Comparison of ENCODE assay signal across 8 cellular contexts in genomic region chr14:70231756-70232544, GRCh38. TPM values are rescaled to one million over a fixed set of nuclear protein-coding genes. Genes with fewer than 3 reads are reported as not detected.
DNase-seq lines count a peak whose midpoint lies in the region; ATAC-seq, FAIRE-seq and TF ChIP-seq lines count a peak whose summit lies in the region.
"Not testable (repeated sequence)": the region's sequence is repeated elsewhere in the genome, so short reads cannot be mapped to it uniquely, and the experiment has no call there.
"Had no signal": no experiment of that assay in that cellular context is flagged by ENCODE, and none has a peak within 500 bp of the region (broad histone marks: within the 10 kb centered on the region; RNA-seq: fewer than 3 reads in every experiment).

No MANE protein-coding gene starts in this region.

- RAD21 ChIA-PET in GM12878 (lab: Charles Lee; ENCODE audit: unreplicated experiment): not testable (repeated sequence)

- not testable (repeated sequence) for H4K20me1 ChIP-seq in Karpas-422 (ENCODE audit: insufficient read depth, low read depth, low read length); GM12878 (ENCODE audit: control insufficient read depth, insufficient read depth)

- H3K27me3 Mint-ChIP-seq in memory B cell: not testable (repeated sequence)

- WGBS in GM12878 (ENCODE audit: insufficient coverage, insufficient replicate concordance, low lambda C conversion rate, missing lambda C conversion rate): 49% methylated on average over 14 of the region's 14 CpGs

- not testable (repeated sequence) for DNase-seq in GM12891 (ENCODE audit: insufficient read length, low spot score); GM12878 (ENCODE audit: low read depth, low spot score)
- DNase-seq in Karpas-422 (peak; percentile 45), NOMO-1 treated with DMSO at 0.1 percent for 48 hours (lab: John Stamatoyannopoulos, UW; ENCODE audit: unreplicated experiment) (peak; percentile 37), memory B cell (ENCODE audit: low spot score in 2 of 2) (peak in 1 of 2 donors; percentile 18)

- H3K27ac ChIP-seq in Karpas-422 (ENCODE audit: low read length); GM12878 (ENCODE audit: control insufficient read depth, insufficient read depth): not testable (repeated sequence)

- POLR2A ChIA-PET in GM12878 (lab: Charles Lee): not testable (repeated sequence)

- H3K4me3 Mint-ChIP-seq in memory B cell: not testable (repeated sequence)

- in situ Hi-C loops in GM12878 (cut with MboI): not testable (repeated sequence)

- peak overlapping the region; percentile 63 for H3K27ac Mint-ChIP-seq in memory B cell

- ATAC-seq in GM18868 (IDR thresholded peaks at IDR 0.05; ENCODE audit: unreplicated experiment) (peak; percentile 87), HG03060 (IDR thresholded peaks at IDR 0.05; ENCODE audit: low read depth, unreplicated experiment) (peak; percentile 49), GM12878 (peak; percentile 51), memory B cell (ENCODE audit: low read depth) (peak; percentile 95)

- SMC1A ChIA-PET in GM12878 (lab: Charles Lee; ENCODE audit: uncharacterized antibody, unreplicated experiment): not testable (repeated sequence)

- H3K9ac ChIP-seq in Karpas-422 (ENCODE audit: low read length); GM12878 (ENCODE audit: control insufficient read depth, insufficient read depth, low read length): not testable (repeated sequence)

- H3K79me2 ChIP-seq in Karpas-422 (ENCODE audit: low read length); GM12878 (ENCODE audit: control insufficient read depth, insufficient read depth, low read length): not testable (repeated sequence)

- H3K4me1 Mint-ChIP-seq in memory B cell: not testable (repeated sequence)

- intact Hi-C loops in GM12878 (cut with micrococcal nuclease; ENCODE audit: unreplicated experiment): not testable (repeated sequence)

- not testable (repeated sequence) for TF ChIP-seq POLR2A in GM12891 (IDR thresholded peaks at IDR 0.05; ENCODE audit: low read depth, low read length); GM12878 (IDR thresholded peaks at IDR 0.05; ENCODE audit: low read depth, low read length)

- BruUV-seq in GM12878 (replicated peaks; lab: Mats Ljungman, UMichigan): not testable (repeated sequence)

- FAIRE-seq in GM12891 (lab: Jason Lieb, UNC): peak; percentile 57
- peak; percentile 61 for FAIRE-seq in GM12878 (lab: Jason Lieb, UNC)

- H3K9me2 ChIP-seq in Karpas-422 (replicated peaks; ENCODE audit: insufficient read depth, low read length): not testable (repeated sequence)

- H3K4me3 ChIP-seq in Karpas-422 (ENCODE audit: low read length); GM12878: not testable (repeated sequence)

- not testable (repeated sequence) for TF ChIP-seq CTCF in GM12878 (IDR thresholded peaks at IDR 0.05 in 2 of 3, conservative IDR thresholded peaks at IDR 0.05 in 1 of 3; ENCODE audit: control insufficient read depth in 2 of 3, extremely low read depth in 1 of 3, insufficient read depth in 1 of 3, low read depth in 3 of 3, low read length in 3 of 3)

- not testable (repeated sequence) for TF ChIP-seq RAD21 in GM12878 (IDR thresholded peaks at IDR 0.05; ENCODE audit: insufficient read depth, low read depth, low read length)

- not testable (repeated sequence) for H2AFZ ChIP-seq in Karpas-422 (ENCODE audit: low read length); GM12878 (ENCODE audit: control insufficient read depth, low read depth, low read length)

- not testable (repeated sequence) for H3K4me2 ChIP-seq in Karpas-422 (ENCODE audit: low read depth, low read length, poor library complexity, severe bottlenecking); GM12878 (ENCODE audit: control insufficient read depth, insufficient read depth)

- not testable (repeated sequence) for H3K4me1 ChIP-seq in Karpas-422 (ENCODE audit: low read length); GM12878 (ENCODE audit: control insufficient read depth, insufficient read depth, low read length)

- CTCF ChIA-PET in GM12878 (lab: Yijun Ruan, JAX): not testable (repeated sequence)

- H3K36me3 Mint-ChIP-seq in memory B cell: not testable (repeated sequence)

- not testable (repeated sequence) for H3K9me3 ChIP-seq in Karpas-422 (ENCODE audit: low read length); GM12878 (replicated peaks; ENCODE audit: control insufficient read depth, insufficient read depth, low read length)

- H3K27me3 ChIP-seq in Karpas-422 (ENCODE audit: low read length); GM12878 (replicated peaks in 1 of 2; ENCODE audit: control insufficient read depth in 2 of 2, insufficient read depth in 2 of 2, low read length in 1 of 2): not testable (repeated sequence)

- H3K9me3 Mint-ChIP-seq in memory B cell: not testable (repeated sequence)

- not testable (repeated sequence) for TF ChIP-seq EP300 in GM12878 (IDR thresholded peaks at IDR 0.05; ENCODE audit: borderline replicate concordance in 1 of 2, control insufficient read depth in 1 of 2, low read depth in 2 of 2, low read length in 2 of 2)

- not testable (repeated sequence) for H3K36me3 ChIP-seq in Karpas-422 (ENCODE audit: insufficient read depth, low read length); GM12878 (ENCODE audit: control insufficient read depth in 2 of 2, insufficient read depth in 2 of 2, low read length in 1 of 2)

TF ChIP-seq in GM12891, 5 proteins besides CTCF, POLR2A, EP300 and RAD21:
- peak; percentile 76 for TF ChIP-seq SPI1 (IDR thresholded peaks at IDR 0.05; ENCODE audit: low read depth, low read length)

TF ChIP-seq in GM12878, 131 proteins besides CTCF, POLR2A, EP300 and RAD21:
- TF ChIP-seq IKZF2 (IDR thresholded peaks at IDR 0.05) (peak; percentile 56 to 71), MTA2 (IDR thresholded peaks at IDR 0.05; ENCODE audit: low read depth) (peak; percentile 62; the same call in 1 of the 2 replicates), SPI1 (IDR thresholded peaks at IDR 0.05; ENCODE audit: borderline replicate concordance, insufficient read depth, low read depth, low read length) (peak; percentile 68), BHLHE40 (IDR thresholded peaks at IDR 0.05; ENCODE audit: borderline replicate concordance in 1 of 2, low read depth in 2 of 2, low read length in 1 of 2) (0 out of 4 replicates have a peak, but pooled peaks of 1 of the 2 experiments have one; percentile 8), ATF7 (IDR thresholded peaks at IDR 0.05; ENCODE audit: low read depth) (peak; percentile 63; the same call in 1 of the 2 replicates)
TF ChIP-seq in GM12878: peak in this region for 5; not testable (repeated sequence) for 126.

RNA-seq across cellular contexts. Expression of gene SLC8A3, which starts 43.2 kb away (rescaled TPM):
- polyA plus RNA-seq in GM12891 (2012; ENCODE audit: low read depth, missing spikeins): 2.9 TPM
- not detected in 2 replicates for total RNA-seq in Karpas-422 (2014; rRNA removed; shearing (Covaris generic); ENCODE audit: low replicate concordance)
- 8.3 and 9.2 TPM in 2 replicates for total RNA-seq in GM12878 (2013; cell fraction: nucleolus; rRNA removed)
- 0.11 and 0.17 TPM in 2 replicates for total RNA-seq in GM12878 (2014; rRNA removed)
- 0.13 and 0.28 TPM in 2 replicates for total RNA-seq in GM12878 (2014; rRNA removed; fragmentation: Illumina TruSeq; extraction: Trizol)
- total RNA-seq in GM12878 (2021): 0.15 and 0.32 TPM in 2 replicates
- polyA plus RNA-seq in GM12878 (2011; ENCODE audit: low read depth): 0.59 TPM
- 0.16 and 0.17 TPM in 2 replicates for polyA plus RNA-seq in GM12878 (2011; rRNA removed)
- 0.10 and 0.12 TPM in 2 replicates for polyA plus RNA-seq in GM12878 (2011; cell fraction: cytosol; rRNA removed)
- polyA plus RNA-seq in GM12878 (2011; cell fraction: nucleus; rRNA removed): 0.25 and 0.30 TPM in 2 replicates
- polyA plus RNA-seq in GM12878 (2012): 0.47 and 1.2 TPM in 2 replicates
- 0.09 and 0.11 TPM in 2 replicates for polyA plus RNA-seq in GM12878 (2014; fragmentation: Illumina TruSeq; extraction: Trizol)
- polyA plus RNA-seq in GM12878 (2014; fragmentation: Nextera tagmentation; extraction: Ambion mirVana): under 1 TPM in 1 of 2 experiments, not detected in 1; 0.04 TPM
- 0.09 and 0.15 TPM in 2 replicates for polyA plus RNA-seq in GM12878 (2014; rRNA removed)
- not detected for polyA plus RNA-seq in GM12878 (2016; fragmentation: Nextera tagmentation; extraction: Ambion mirVana)
- polyA minus RNA-seq in GM12878 (2011; rRNA and poly(A)+ RNA removed): 0.41 and 0.51 TPM in 2 replicates
- polyA minus RNA-seq in GM12878 (2011; cell fraction: cytosol; rRNA and poly(A)+ RNA removed): not detected in 2 replicates
- 0.10 and 0.48 TPM in 2 replicates for polyA minus RNA-seq in GM12878 (2011; cell fraction: nucleus; rRNA and poly(A)+ RNA removed)
- total RNA-seq: CD4-positive, alpha-beta memory T cell had no signal
- polyA plus RNA-seq: CD4-positive, alpha-beta memory T cell had no signal
